22 cellular contexts compared by ENCODE assay signal in the genomic region with DNA sequence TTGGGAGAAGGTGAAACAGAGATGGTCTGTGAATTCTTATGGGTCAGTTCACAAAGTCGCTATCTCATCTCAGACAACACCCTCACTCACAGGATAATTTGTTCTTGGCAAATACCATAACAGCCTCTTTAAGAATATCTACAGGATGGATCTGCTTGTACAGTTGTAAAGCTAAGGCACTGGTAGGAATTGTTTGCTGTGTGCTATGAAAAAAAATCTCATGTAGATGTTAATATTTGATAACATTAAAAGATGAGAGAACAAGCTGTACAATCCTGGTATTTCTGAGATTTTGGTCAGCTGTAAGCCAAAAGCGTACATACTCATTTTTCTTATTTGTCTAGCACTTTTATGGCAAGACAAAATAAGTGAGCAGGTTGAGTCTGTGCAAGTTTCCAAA.
"Had no signal": no experiment of that assay in that cellular context is flagged by ENCODE, and none has a peak within 500 bp of the region (broad histone marks: within the 10 kb centered on the region; RNA-seq: fewer than 3 reads in every experiment).

No MANE protein-coding gene starts in this region.

- H3K4me1 ChIP-seq: SJSA1 had no signal

- FAIRE-seq: RCC 7860 had no signal

- H3K27me3 ChIP-seq: SJSA1 had no signal

- H3K9me3 ChIP-seq: SJSA1 had no signal

- H3K27ac ChIP-seq: HL-60, SJSA1, SK-N-MC had no signal

- H3K36me3 ChIP-seq: SJSA1 had no signal

- DNase-seq: Karpas-422, KG1, MM.1S, NCI-H1092 treated with DMSO at 0.1 percent for 48 hours, NCI-H1436, NCI-H187, NCI-H2029, NCI-H2081 treated with DMSO at 0.1 percent for 48 hours, NCI-H2171, NCI-H226, NCI-H446, NCI-H510A, NCI-H524 treated with DMSO at 0.1 percent for 48 hours, NCI-H69, NCI-H774, Right ventricle myocardium superior, RPMI8226, SIG-M5 had no signal

- H3K4me3 ChIP-seq: SJSA1, SK-N-MC had no signal
